ENCODE assay signal across 9 cellular contexts in genomic region chr7:55550010-55550409, GRCh38. TPM values are rescaled to one million over a fixed set of nuclear protein-coding genes. Genes with fewer than 3 reads are reported as not detected.
DNase-seq lines count a peak whose midpoint lies in the region; ATAC-seq, FAIRE-seq and TF ChIP-seq lines count a peak whose summit lies in the region.
"Had no signal": no experiment of that assay in that cellular context is flagged by ENCODE, and none has a peak within 500 bp of the region (broad histone marks: within the 10 kb centered on the region; RNA-seq: fewer than 3 reads in every experiment).

No MANE protein-coding gene starts in this region.

- no peak overlapping the region for H3K27ac Mint-ChIP-seq in osteocyte (ENCODE audit: unreplicated experiment)

- FAIRE-seq in GM19239 (lab: Jason Lieb, UNC): peak; percentile 68

- H3K36me3 ChIP-seq in Panc1 (ENCODE audit: control insufficient read depth, insufficient read depth, low read length) (no peaks in the 10 kb centered on the region), lower lobe of right lung (no peaks in the 10 kb centered on the region)

- no peak overlapping the region for H3K4me3 Mint-ChIP-seq in osteocyte (ENCODE audit: unreplicated experiment)

- CTCF ChIA-PET in Panc1 (lab: Charles Lee): no interaction called here

- ATAC-seq in Panc1: peak; percentile 64
- ATAC-seq in lower lobe of right lung: peak in 1 of 2 donors; percentile 8
- ATAC-seq in GM18502 (IDR thresholded peaks at IDR 0.05; ENCODE audit: poor library complexity, unreplicated experiment): no peak

- H3K9me3 ChIP-seq in Panc1 (ENCODE audit: control insufficient read depth, insufficient read depth, low read depth, low read length) (no peaks in the 10 kb centered on the region), lower lobe of right lung (no peaks in the 10 kb centered on the region)

- H3K27me3 ChIP-seq in Panc1 (ENCODE audit: control insufficient read depth, insufficient read depth, low read length) (no peaks in the 10 kb centered on the region), lower lobe of right lung (ENCODE audit: low read depth) (no peaks in the 10 kb centered on the region)

- H3K4me1 ChIP-seq in Panc1 (ENCODE audit: control insufficient read depth, insufficient read depth, low read length): peaks cover 61% of the 10 kb centered on the region
- peaks cover 41% of the 10 kb centered on the region for H3K4me1 ChIP-seq in lower lobe of right lung

- no TSS peak for BruUV-seq in Panc1 (replicated peaks; lab: Mats Ljungman, UMichigan)

- DNase-seq in COR-L47 (lab: John Stamatoyannopoulos, UW): peak; percentile 81
- DNase-seq in GM19239 (ENCODE audit: insufficient read length, low spot score): no peak
- DNase-seq in Panc1 (ENCODE audit: low read depth, low spot score): no peak
- no peak for DNase-seq in lower lobe of right lung
- DNase-seq in EL: no peak
- DNase-seq in osteocyte (ENCODE audit: extremely low spot score, unreplicated experiment): no peak
- DNase-seq in H4 (ENCODE audit: low spot score): no peak
- DNase-seq: NCI-H1694 treated with DMSO at 0.1 percent for 48 hours had no signal

- intact Hi-C loops in Panc1 (cut with micrococcal nuclease; ENCODE audit: unreplicated experiment): no loop called here
- intact Hi-C loops in lower lobe of right lung (cut with DNase I): no loop called here

- peak; percentile 95 for TF ChIP-seq CTCF in Panc1 (IDR thresholded peaks at IDR 0.05)
- peak; percentile 34 for TF ChIP-seq CTCF in lower lobe of right lung (IDR thresholded peaks at IDR 0.05)
- TF ChIP-seq CTCF in osteocyte (IDR thresholded peaks at IDR 0.05): no peak

- H3K9me3 Mint-ChIP-seq in osteocyte (ENCODE audit: unreplicated experiment): no peaks in the 10 kb centered on the region

- H3K27ac ChIP-seq in Panc1 (ENCODE audit: low read length) (no peak overlapping the region), lower lobe of right lung (no peak overlapping the region)

- POLR2A ChIA-PET in Panc1 (lab: Charles Lee): no interaction called here

- H3K4me3 ChIP-seq in Panc1 (ENCODE audit: low read depth in 2 of 2, low read length in 2 of 2) (no peak overlapping the region), lower lobe of right lung (no peak overlapping the region)

- H3K27me3 Mint-ChIP-seq in osteocyte (ENCODE audit: unreplicated experiment): no peaks in the 10 kb centered on the region

- in situ Hi-C loops in Panc1 (cut with HindIII; ENCODE audit: low pct_unique_long_range_greater_than_20kb, low sequenced_read_pairs): no loop called here

- H3K36me3 Mint-ChIP-seq in osteocyte (ENCODE audit: unreplicated experiment): peaks cover 6% of the 10 kb centered on the region

- peaks cover 60% of the 10 kb centered on the region for H3K4me1 Mint-ChIP-seq in osteocyte (ENCODE audit: unreplicated experiment)

RNA-seq across cellular contexts. Expression of gene VOPP1, which starts 22.3 kb away (rescaled TPM):
- 131 TPM for total RNA-seq in Panc1 (2021; ENCODE audit: unreplicated experiment)
- 84.5 TPM for polyA plus RNA-seq in Panc1 (2012; ENCODE audit: insufficient read length)
- 66.2 TPM for total RNA-seq in lower lobe of right lung
- total RNA-seq in osteocyte: 86.6 and 88.6 TPM in 2 replicates
- 148 and 152 TPM in 2 replicates for total RNA-seq in H4 (2014; rRNA removed; shearing (Covaris generic))
